ENCODE assay signal across 8 cellular contexts in genomic region chr22:36333632-36334031, GRCh38. TPM values are rescaled to one million over a fixed set of nuclear protein-coding genes. Genes with fewer than 3 reads are reported as not detected.
DNase-seq lines count a peak whose midpoint lies in the region; ATAC-seq and TF ChIP-seq lines count a peak whose summit lies in the region.

No MANE protein-coding gene starts in this region.

- peaks cover 11% of the 10 kb centered on the region for H3K36me3 Mint-ChIP-seq in T-helper 17 cell (ENCODE audit: low read depth)

- H3K27ac ChIP-seq in HCT116 (ENCODE audit: low read depth, low read length) (peak overlapping the region; percentile 87), fibroblast of lung (ENCODE audit: insufficient read depth, low read length) (peak overlapping the region; percentile 98), skeletal muscle tissue (ENCODE audit: low read depth, low read length) (peak overlapping the region; percentile 92)

- H3K9me2 ChIP-seq in HCT116 (ENCODE audit: insufficient read depth) = no peaks in the 10 kb centered on the region

- H3K4me2 ChIP-seq in HCT116 (ENCODE audit: low read length) = peak overlapping the region; percentile 67
- no peak overlapping the region for H3K4me2 ChIP-seq in fibroblast of lung (ENCODE audit: extremely low read depth, insufficient read depth, low read length)

- no peaks in the 10 kb centered on the region for H3K27me3 Mint-ChIP-seq in T-helper 17 cell

- H3K4me3 Mint-ChIP-seq in T-helper 17 cell = peak overlapping the region; percentile 90

- ATAC-seq in HCT116 = no peak
- ATAC-seq in T-helper 17 cell = no peak
- ATAC-seq in GM21723 (IDR thresholded peaks at IDR 0.05; ENCODE audit: unreplicated experiment) = no peak

- H3K9ac ChIP-seq in HCT116 (ENCODE audit: low read length) (peak overlapping the region; percentile 60), fibroblast of lung (ENCODE audit: insufficient read depth, low read length) (no peak overlapping the region), skeletal muscle tissue (ENCODE audit: low read depth in 1 of 3, low read length in 3 of 3) (no peak overlapping the region)

- DNase-seq in HCT116 (ENCODE audit: low read depth, low spot score) (no peak), T-helper 17 cell (no peak), fibroblast of lung (ENCODE audit: low read depth in 2 of 2) (no peak), H4 (ENCODE audit: low spot score) (no peak), dedifferentiated amniotic fluid mesenchymal stem cell (ENCODE audit: extremely low spot score) (no peak)
- DNase-seq in stimulated activated CD4-positive, alpha-beta T cell treated with anti-CD3 and anti-CD28 coated beads, Interleukin-1b, Interleukin-23, amount 100 ng/mL, for 48 hours = no peak

- intact Hi-C loops in HCT116 (cut with micrococcal nuclease) = loop anchor here (5.0 kb wide), 1 partner anchor 54 kb away; the partner anchor contains the start of gene MYH9

- TF ChIP-seq POLR2A in HCT116 (IDR thresholded peaks at IDR 0.05; ENCODE audit: borderline replicate concordance, extremely low read depth, insufficient read depth, insufficient read length) = no peak

- H3K79me2 ChIP-seq in HCT116 (ENCODE audit: insufficient read depth, low read length) (peaks cover 98% of the 10 kb centered on the region), fibroblast of lung (ENCODE audit: control insufficient read depth, insufficient read depth, low read length) (peaks cover 99% of the 10 kb centered on the region)

- H3K27me3 ChIP-seq in HCT116 (ENCODE audit: insufficient read depth, low read length) = no peaks in the 10 kb centered on the region
- H3K27me3 ChIP-seq in fibroblast of lung (ENCODE audit: control insufficient read depth, insufficient read depth, low read length) = no peaks in the 10 kb centered on the region
- no peaks in the 10 kb centered on the region for H3K27me3 ChIP-seq in skeletal muscle tissue (ENCODE audit: control insufficient read depth in 3 of 3, insufficient read depth in 3 of 3, low read length in 3 of 3)

- TF ChIP-seq CTCF in HCT116 (IDR thresholded peaks at IDR 0.05 in 2 of 3, conservative IDR thresholded peaks at IDR 0.05 in 1 of 3; ENCODE audit: borderline replicate concordance in 1 of 3, insufficient read depth in 1 of 3, low read depth in 2 of 3, low read length in 2 of 3) (no peak), fibroblast of lung (conservative IDR thresholded peaks at IDR 0.05 in 1 of 2, IDR thresholded peaks at IDR 0.05 in 1 of 2; ENCODE audit: low read depth in 1 of 2, low read length in 2 of 2) (no peak)

- peaks cover 17 to 27% of the 10 kb centered on the region in 2 experiments; a peak in 3 of 4 replicates for H3K36me3 ChIP-seq in HCT116 (ENCODE audit: control insufficient read depth in 1 of 2, insufficient read depth in 2 of 2, low read length in 2 of 2)
- H3K36me3 ChIP-seq in fibroblast of lung (ENCODE audit: control insufficient read depth, insufficient read depth, low read length) = peaks cover 45% of the 10 kb centered on the region
- H3K36me3 ChIP-seq in skeletal muscle tissue (ENCODE audit: control insufficient read depth in 3 of 3, insufficient read depth in 3 of 3, low read length in 3 of 3) = peaks cover 21 to 34% (median 24%) of the 10 kb centered on the region in 3 donors

- H3K4me3 ChIP-seq in HCT116 (replicated peaks in 1 of 2; ENCODE audit: low read depth in 1 of 2, low read length in 2 of 2) (no peak overlapping the region), fibroblast of lung (replicated peaks in 1 of 4; ENCODE audit: control extremely low read depth in 1 of 4, insufficient read depth in 1 of 4, low read depth in 3 of 4, low read length in 4 of 4) (no peak overlapping the region), skeletal muscle tissue (ENCODE audit: low read length in 3 of 3) (no peak overlapping the region)

- no TSS peak for BruUV-seq in HCT116 (replicated peaks; lab: Mats Ljungman, UMichigan)

- CTCF ChIA-PET in HCT116 (lab: Charles Lee) = interaction anchor here (0.5 to 1.5 kb wide), 2 partner anchors 9 to 14 kb away, joined by 4 read pairs; no protein-coding TSS in a partner anchor

- H2AFZ ChIP-seq in HCT116 (ENCODE audit: low read depth, low read length, poor library complexity, severe bottlenecking) = no peak overlapping the region
- no peak overlapping the region for H2AFZ ChIP-seq in fibroblast of lung (ENCODE audit: low read length)

- H3K9me3 ChIP-seq in HCT116 (ENCODE audit: control insufficient read depth in 1 of 2, insufficient read depth in 1 of 2, low read depth in 1 of 2, low read length in 2 of 2) (no peaks in the 10 kb centered on the region), T-helper 17 cell (ENCODE audit: control insufficient read depth, low read length, poor library complexity, severe bottlenecking) (no peaks in the 10 kb centered on the region), fibroblast of lung (ENCODE audit: control insufficient read depth, insufficient read depth, low read depth, low read length) (no peaks in the 10 kb centered on the region), skeletal muscle tissue (ENCODE audit: control insufficient read depth in 3 of 3, low read length in 3 of 3) (no peaks in the 10 kb centered on the region)

- POLR2A ChIA-PET in HCT116 (lab: Charles Lee) = interaction anchor here (1.5 kb wide), 1 partner anchor 55 kb away, joined by 3 read pairs; the partner anchor contains the start of gene MYH9

- peak overlapping the region; percentile 98 for H3K27ac Mint-ChIP-seq in T-helper 17 cell

- TF ChIP-seq RAD21 in HCT116 (IDR thresholded peaks at IDR 0.05; ENCODE audit: low read depth) = no peak

- RAD21 ChIA-PET in HCT116 (lab: Charles Lee; ENCODE audit: low non-redundant PET in 1 of 2, low total read pairs in 2 of 2, uncharacterized antibody in 2 of 2, unreplicated experiment in 2 of 2) = no interaction called here

- H3K4me1 ChIP-seq in HCT116 (ENCODE audit: control insufficient read depth in 1 of 2, insufficient read depth in 2 of 2, low read length in 2 of 2) = peaks cover 57 to 85% of the 10 kb centered on the region in 2 experiments
- H3K4me1 ChIP-seq in fibroblast of lung (ENCODE audit: control insufficient read depth, extremely low read depth, insufficient read depth, low read length) = peaks cover 94% of the 10 kb centered on the region
- H3K4me1 ChIP-seq in skeletal muscle tissue (ENCODE audit: control insufficient read depth in 3 of 3, insufficient read depth in 3 of 3, low read length in 3 of 3) = peaks cover 92 to 99% (median 92%) of the 10 kb centered on the region in 3 donors

- H4K20me1 ChIP-seq in HCT116 (ENCODE audit: insufficient read depth) (no peaks in the 10 kb centered on the region), fibroblast of lung (ENCODE audit: control insufficient read depth, extremely low read depth, insufficient read depth, low read length) (no peaks in the 10 kb centered on the region)

- H3K4me1 Mint-ChIP-seq in T-helper 17 cell = peaks cover 82% of the 10 kb centered on the region

TF ChIP-seq in HCT116, 20 proteins besides CTCF, POLR2A, EP300 and RAD21:
- TF ChIP-seq EZH2phosphoT487 (IDR thresholded peaks at IDR 0.05; ENCODE audit: borderline replicate concordance) (no peak), SP1 (IDR thresholded peaks at IDR 0.05; ENCODE audit: low read depth) (0 out of 2 replicates have a peak, but pooled peaks have one; percentile 11)

RNA-seq across cellular contexts. Expression of gene MYH9, which starts 54.1 kb away (rescaled TPM):
- total RNA-seq in HCT116 (2021; ENCODE audit: unreplicated experiment) (258 TPM), T-helper 17 cell (1,000 to 10,000 TPM; 1,038 to 1,220 TPM), fibroblast of lung (562 and 796 TPM in 2 replicates), skeletal muscle tissue (111 TPM)
- 205 and 249 TPM in 2 replicates for polyA plus RNA-seq in HCT116 (2012)
- polyA plus RNA-seq in fibroblast of lung = 413 and 677 TPM in 2 replicates
- polyA plus RNA-seq in fibroblast of lung (2012) = 611 and 1,244 TPM in 2 replicates
- polyA minus RNA-seq in fibroblast of lung (ENCODE audit: low replicate concordance) = 1,141 and 2,569 TPM in 2 replicates
- 57.5 and 82.9 TPM in 2 replicates for total RNA-seq in H4 (2014; rRNA removed; shearing (Covaris generic))
